In the genomic region with DNA sequence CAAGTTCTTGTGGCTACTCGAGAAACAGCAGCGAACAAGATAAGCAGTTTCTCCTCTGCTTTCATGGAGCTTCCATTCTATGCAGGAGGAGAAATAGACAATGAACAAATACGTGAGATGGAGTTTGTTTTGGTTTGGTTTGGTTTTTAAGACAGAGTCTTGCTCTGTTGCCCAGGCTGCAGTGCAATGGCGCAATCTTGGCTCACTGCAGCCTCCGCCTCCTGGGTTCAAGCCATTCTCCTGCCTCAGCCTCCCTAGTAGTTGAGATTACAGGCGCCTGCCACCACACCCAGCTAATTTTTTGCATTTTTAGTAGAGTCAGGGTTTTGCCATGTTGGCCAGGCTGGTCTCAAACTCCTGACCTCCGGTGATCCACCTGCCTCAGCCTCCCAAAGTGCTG, we compare ENCODE assay signal across 7 cellular contexts. TPM values are rescaled to one million over a fixed set of nuclear protein-coding genes. Genes with fewer than 3 reads are reported as not detected.
DNase-seq lines count a peak whose midpoint lies in the region; ATAC-seq and TF ChIP-seq lines count a peak whose summit lies in the region.
"Not testable (repeated sequence)": the region's sequence is repeated elsewhere in the genome, so short reads cannot be mapped to it uniquely, and the experiment has no call there.

No MANE protein-coding gene starts in this region.

- H3K27ac ChIP-seq in gastroesophageal sphincter, result peak overlapping the region in 3 of 4 donors; percentile 73 to 76 (median 73)
- H3K27ac ChIP-seq in muscle layer of duodenum (ENCODE audit: low read length), result peak overlapping the region; percentile 10
- peak overlapping the region; percentile 28 to 69 (median 32) for H3K27ac ChIP-seq in transverse colon

- 80 to 92% methylated on average over 4 to 5 of the region's 7 CpGs for WGBS in gastroesophageal sphincter (ENCODE audit: low coverage in 1 of 2), 2 donors
- WGBS in transverse colon (ENCODE audit: low coverage in 1 of 2), 2 donors, result 88 to 89% methylated on average over 6 to 7 of the region's 7 CpGs

- not testable (repeated sequence) for TF ChIP-seq POLR2A in gastroesophageal sphincter (IDR thresholded peaks at IDR 0.05); transverse colon (IDR thresholded peaks at IDR 0.05)

- not testable (repeated sequence) for ATAC-seq in central memory CD8-positive, alpha-beta T cell (replicated peaks; ENCODE audit: extremely low read depth, poor library complexity, severe bottlenecking); gastroesophageal sphincter; stimulated activated effector memory CD8-positive, alpha-beta T cell treated with anti-CD3 and anti-CD28 coated beads, Interleukin-12 subunit alpha, Interleukin-12 subunit beta, amount 100 ng/mL, for 72 hours

- not testable (repeated sequence) for TF ChIP-seq EP300 in gastroesophageal sphincter (IDR thresholded peaks at IDR 0.05); transverse colon (IDR thresholded peaks at IDR 0.05; ENCODE audit: low read depth)

- not testable (repeated sequence) for H3K36me3 Mint-ChIP-seq in Calu3 (ENCODE audit: insufficient read depth, unreplicated experiment); nephron (ENCODE audit: low read depth); stimulated activated effector memory CD8-positive, alpha-beta T cell treated with anti-CD3 and anti-CD28 coated beads, Interleukin-12 subunit alpha, Interleukin-12 subunit beta, amount 100 ng/mL, for 72 hours
- H3K36me3 Mint-ChIP-seq in central memory CD8-positive, alpha-beta T cell (ENCODE audit: insufficient read depth), result peaks cover 10% of the 10 kb centered on the region

- H3K36me3 ChIP-seq in gastroesophageal sphincter; muscle layer of duodenum (ENCODE audit: control insufficient read depth in 1 of 2, insufficient read depth in 2 of 2, low read length in 2 of 2); transverse colon: not testable (repeated sequence)

- not testable (repeated sequence) for DNase-seq in Calu3; central memory CD8-positive, alpha-beta T cell (ENCODE audit: low spot score in 2 of 2); stimulated activated effector memory CD8-positive, alpha-beta T cell treated with anti-CD3 and anti-CD28 coated beads, Interleukin-12 subunit alpha, Interleukin-12 subunit beta, amount 100 ng/mL, for 72 hours (ENCODE audit: low spot score in 2 of 2); transverse colon

- CTCF ChIA-PET in Calu3 (lab: Charles Lee), result interaction anchor here (0.7 to 1.4 kb wide), 6 partner anchors 11 to 292 kb away, joined by 3 to 7 read pairs (median 3); no protein-coding TSS in a partner anchor

- not testable (repeated sequence) for H3K27me3 Mint-ChIP-seq in Calu3 (ENCODE audit: unreplicated experiment); central memory CD8-positive, alpha-beta T cell; nephron (ENCODE audit: low read depth)

- not testable (repeated sequence) for BruUV-seq in Calu3 (replicated peaks; lab: Mats Ljungman, UMichigan)

- intact Hi-C loops in Calu3 (cut with micrococcal nuclease; ENCODE audit: unreplicated experiment), result not testable (repeated sequence)
- intact Hi-C loops in transverse colon (cut with DNase I; ENCODE audit: low total_unique reads), result loop anchor here (10.0 kb wide), 2 partner anchors 50 to 90 kb away; a partner anchor contains a TSS

- peaks cover 36% of the 10 kb centered on the region for H3K4me1 Mint-ChIP-seq in Calu3 (ENCODE audit: low read depth, unreplicated experiment)
- H3K4me1 Mint-ChIP-seq in central memory CD8-positive, alpha-beta T cell, result peaks cover 48% of the 10 kb centered on the region
- H3K4me1 Mint-ChIP-seq in nephron, result peaks cover 32% of the 10 kb centered on the region
- peaks cover 38% of the 10 kb centered on the region for H3K4me1 Mint-ChIP-seq in stimulated activated effector memory CD8-positive, alpha-beta T cell treated with anti-CD3 and anti-CD28 coated beads, Interleukin-12 subunit alpha, Interleukin-12 subunit beta, amount 100 ng/mL, for 72 hours

- H3K4me3 ChIP-seq in gastroesophageal sphincter; muscle layer of duodenum (ENCODE audit: low read depth in 1 of 2, low read length in 2 of 2); transverse colon: not testable (repeated sequence)

- not testable (repeated sequence) for H3K9me3 ChIP-seq in gastroesophageal sphincter; muscle layer of duodenum (ENCODE audit: control insufficient read depth in 1 of 2, low read length in 2 of 2); transverse colon

- H3K27me3 ChIP-seq in gastroesophageal sphincter; muscle layer of duodenum (ENCODE audit: low read depth, low read length); transverse colon: not testable (repeated sequence)

- not testable (repeated sequence) for TF ChIP-seq CTCF in Calu3 (IDR thresholded peaks at IDR 0.05; ENCODE audit: unreplicated experiment); gastroesophageal sphincter (IDR thresholded peaks at IDR 0.05); nephron (IDR thresholded peaks at IDR 0.05; ENCODE audit: unreplicated experiment in 3 of 3); transverse colon (IDR thresholded peaks at IDR 0.05)

- H3K4me1 ChIP-seq in gastroesophageal sphincter (peaks cover 5 to 89% (median 25%) of the 10 kb centered on the region in 3 donors), muscle layer of duodenum (ENCODE audit: control insufficient read depth in 1 of 2, insufficient read depth in 2 of 2, low read length in 2 of 2) (peaks cover 22 to 37% of the 10 kb centered on the region in 2 donors), transverse colon (peaks cover 8 to 38% (median 22%) of the 10 kb centered on the region in 4 donors)

- not testable (repeated sequence) for H3K9me3 Mint-ChIP-seq in Calu3 (ENCODE audit: low read depth, unreplicated experiment); central memory CD8-positive, alpha-beta T cell; nephron; stimulated activated effector memory CD8-positive, alpha-beta T cell treated with anti-CD3 and anti-CD28 coated beads, Interleukin-12 subunit alpha, Interleukin-12 subunit beta, amount 100 ng/mL, for 72 hours

- not testable (repeated sequence) for H3K4me3 Mint-ChIP-seq in Calu3 (ENCODE audit: low read depth, unreplicated experiment); central memory CD8-positive, alpha-beta T cell; nephron; stimulated activated effector memory CD8-positive, alpha-beta T cell treated with anti-CD3 and anti-CD28 coated beads, Interleukin-12 subunit alpha, Interleukin-12 subunit beta, amount 100 ng/mL, for 72 hours

- H3K27ac Mint-ChIP-seq in Calu3 (ENCODE audit: unreplicated experiment) (peak overlapping the region; percentile 53), nephron (peak overlapping the region in 2 of 3 experiments; percentile 33 to 37)
- peak overlapping the region; percentile 38 for H3K27ac Mint-ChIP-seq in central memory CD8-positive, alpha-beta T cell (ENCODE audit: low read depth)
- H3K27ac Mint-ChIP-seq in stimulated activated effector memory CD8-positive, alpha-beta T cell treated with anti-CD3 and anti-CD28 coated beads, Interleukin-12 subunit alpha, Interleukin-12 subunit beta, amount 100 ng/mL, for 72 hours, result peak overlapping the region; percentile 71

- in situ Hi-C loops in transverse colon (cut with MboI; ENCODE audit: low pct_ligation_motif_present in 1 of 4, low pct_unique_long_range_greater_than_20kb in 1 of 4, low sequenced_read_pairs in 3 of 4), result not testable (repeated sequence)

RNA-seq across cellular contexts. Expression of a gene that starts 51.4 kb away (rescaled TPM):
- total RNA-seq in Calu3 (2022) (7.7 and 10.8 TPM in 2 replicates), gastroesophageal sphincter (100 to 1,000 TPM; 176 to 315 (median 248) TPM), transverse colon (100 to 1,000 TPM in 1 of 4 donors, 10 to 100 TPM in 3; 32.9 to 138 (median 58.8) TPM)

Comparison
In these comparisons a context has a peak if more than half of its experiments do, and no peak if none do; other contexts are left out.
1. H3K27ac ChIP-seq: peak in every context shown above with its lines; median percentile 73 in gastroesophageal sphincter; 32 in transverse colon; 10 in muscle layer of duodenum.